In genomic region chr5:111069839-111070238, GRCh38 we compare ENCODE assay signal across 13 cellular contexts. TPM values are rescaled to one million over a fixed set of nuclear protein-coding genes. Genes with fewer than 3 reads are reported as not detected.
DNase-seq lines count a peak whose midpoint lies in the region; ATAC-seq and TF ChIP-seq lines count a peak whose summit lies in the region.
"Had no signal": no experiment of that assay in that cellular context is flagged by ENCODE, and none has a peak within 500 bp of the region (broad histone marks: within the 10 kb centered on the region; RNA-seq: fewer than 3 reads in every experiment).

No MANE protein-coding gene starts in this region.

- no peaks in the 10 kb centered on the region for H3K9me3 Mint-ChIP-seq in osteocyte (ENCODE audit: unreplicated experiment)
- H3K9me3 Mint-ChIP-seq: activated CD8-positive, alpha-beta T cell treated with anti-CD3 and anti-CD28 coated beads for 36 hours had no signal

- DNase-seq in EH (ENCODE audit: low read depth) (peak; percentile 51), T-helper 17 cell (no peak), fibroblast of pulmonary artery (ENCODE audit: low read depth) (peak; percentile 78), osteocyte (ENCODE audit: extremely low spot score, unreplicated experiment) (no peak), SW480 (ENCODE audit: low spot score) (no peak), DMS 273 (lab: John Stamatoyannopoulos, UW; ENCODE audit: unreplicated experiment) (no peak), NCI-H2029 treated with DMSO at 0.1 percent for 48 hours (lab: John Stamatoyannopoulos, UW) (no peak)
- no peak for DNase-seq in stimulated activated naive CD8-positive, alpha-beta T cell treated with anti-CD3 and anti-CD28 coated beads, Interleukin-15, Interleukin-2, amounts not matched to agents 100 U/mL and 50 U/mL, for 24 hours
- DNase-seq: GOT3, mucosa of descending colon, NCI-H2081, OCI-M1 had no signal

- H3K9me3 ChIP-seq in T-helper 17 cell (ENCODE audit: control insufficient read depth, low read length, poor library complexity, severe bottlenecking) = no peaks in the 10 kb centered on the region
- H3K9me3 ChIP-seq: mucosa of descending colon had no signal

- ATAC-seq in T-helper 17 cell = no peak
- ATAC-seq in stimulated activated naive CD8-positive, alpha-beta T cell treated with anti-CD3 and anti-CD28 coated beads, Interleukin-15, Interleukin-2, amounts not matched to agents 100 U/mL and 50 U/mL, for 24 hours = no peak

- H3K4me3 Mint-ChIP-seq in T-helper 17 cell (peak overlapping the region; percentile 33), osteocyte (ENCODE audit: unreplicated experiment) (peak overlapping the region; percentile 71)

- no peak overlapping the region for H3K4me3 ChIP-seq in fibroblast of pulmonary artery (replicated peaks; ENCODE audit: low read depth, low read length)
- H3K4me3 ChIP-seq: mucosa of descending colon had no signal

- H3K27me3 Mint-ChIP-seq in T-helper 17 cell (peaks cover 98% of the 10 kb centered on the region), osteocyte (ENCODE audit: unreplicated experiment) (peaks cover 93% of the 10 kb centered on the region)

- H3K4me1 Mint-ChIP-seq in T-helper 17 cell = peaks cover 24% of the 10 kb centered on the region
- H3K4me1 Mint-ChIP-seq in osteocyte (ENCODE audit: unreplicated experiment) = peaks cover 25% of the 10 kb centered on the region

- H3K36me3 Mint-ChIP-seq in T-helper 17 cell (ENCODE audit: low read depth) (peaks cover 7% of the 10 kb centered on the region), osteocyte (ENCODE audit: unreplicated experiment) (no peaks in the 10 kb centered on the region)

- H3K27ac Mint-ChIP-seq in T-helper 17 cell (no peak overlapping the region), osteocyte (ENCODE audit: unreplicated experiment) (no peak overlapping the region)
- H3K27ac Mint-ChIP-seq: activated CD8-positive, alpha-beta T cell treated with anti-CD3 and anti-CD28 coated beads for 36 hours had no signal

- TF ChIP-seq CTCF in fibroblast of pulmonary artery (IDR thresholded peaks at IDR 0.05; ENCODE audit: low read length, missing control alignments) (no peak), osteocyte (IDR thresholded peaks at IDR 0.05) (no peak)

RNA-seq across cellular contexts. Expression of gene TSLP, which starts 1.7 kb away (rescaled TPM):
- total RNA-seq in T-helper 17 cell = not detected
- total RNA-seq in osteocyte = not detected in 2 replicates

RNA-seq across cellular contexts. Expression of gene WDR36, which starts 22.3 kb away (rescaled TPM):
- 10 to 100 TPM; 22.7 to 27.9 TPM for total RNA-seq in T-helper 17 cell
- total RNA-seq in osteocyte = 18.4 and 23.5 TPM in 2 replicates

Comparison
In these comparisons a context has a peak if more than half of its experiments do, and no peak if none do; other contexts are left out.
1. DNase-seq: peak in EH (single experiment) and fibroblast of pulmonary artery (single experiment); none in T-helper 17 cell (0 of 3), osteocyte (single experiment), SW480 (single experiment), DMS 273 (single experiment), stimulated activated naive CD8-positive, alpha-beta T cell treated with anti-CD3 and anti-CD28 coated beads, Interleukin-15, Interleukin-2, amounts not matched to agents 100 U/mL and 50 U/mL, for 24 hours (single experiment) and NCI-H2029 treated with DMSO at 0.1 percent for 48 hours (single experiment).